8 cellular contexts compared by ENCODE assay signal in the genomic region with DNA sequence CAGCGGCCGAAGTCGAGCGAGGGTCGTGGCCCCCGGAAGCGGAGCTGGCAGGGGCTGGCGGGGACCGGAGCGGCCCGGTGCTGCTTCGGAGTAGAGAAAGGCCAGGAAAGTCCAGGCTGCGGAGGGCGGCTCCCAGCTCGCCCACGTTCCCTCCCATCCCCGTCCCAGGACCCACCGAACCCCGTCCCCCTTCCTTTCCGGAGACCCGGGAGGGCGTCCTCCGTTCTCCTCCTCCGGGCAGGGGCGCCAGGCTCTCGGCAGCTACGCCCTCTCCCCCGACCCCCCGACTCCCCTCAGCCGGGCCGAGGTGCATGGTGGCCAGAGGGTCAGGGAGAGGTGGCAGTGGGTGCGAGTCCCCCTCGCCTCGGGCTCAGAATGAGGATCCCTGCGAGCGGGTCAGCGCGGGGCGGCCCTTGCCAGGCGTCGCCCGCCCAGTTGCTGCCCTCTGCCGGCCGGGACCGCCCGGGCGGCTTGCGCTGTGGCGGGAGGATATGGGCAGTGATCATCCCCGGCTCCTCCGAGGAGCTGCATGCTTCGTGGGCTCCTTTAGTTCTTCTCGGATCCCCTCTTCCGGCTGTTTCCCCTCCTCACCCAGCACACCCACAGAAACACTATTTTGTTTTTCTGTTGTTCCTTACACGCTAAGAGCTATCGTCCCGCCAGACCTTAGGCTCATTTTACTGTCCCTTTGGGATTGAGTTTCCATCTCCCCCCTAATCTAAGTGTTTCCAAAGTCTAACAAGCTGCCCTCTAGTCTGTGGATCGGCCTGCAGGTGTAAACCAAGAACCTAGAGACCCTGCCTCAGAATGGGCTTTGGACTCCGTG. TPM values are rescaled to one million over a fixed set of nuclear protein-coding genes. Genes with fewer than 3 reads are reported as not detected.
DNase-seq lines count a peak whose midpoint lies in the region; ATAC-seq and TF ChIP-seq lines count a peak whose summit lies in the region.

No MANE protein-coding gene starts in this region.

- no peak for ATAC-seq in GM19455 (IDR thresholded peaks at IDR 0.05; ENCODE audit: unreplicated experiment)

- DNase-seq in NCI-H524 (lab: John Stamatoyannopoulos, UW), result peak; percentile 31 to 81
- no peak for DNase-seq in NCI-H524 treated with DMSO at 0.1 percent for 48 hours (lab: John Stamatoyannopoulos, UW)
- peak; percentile 4 for DNase-seq in NCI-H345 treated with DMSO at 0.1 percent for 48 hours (lab: John Stamatoyannopoulos, UW; ENCODE audit: unreplicated experiment)
- DNase-seq in activated naive CD4-positive, alpha-beta T cell treated with Interleukin-2 at 50 U/mL for 16 hours, result peak; percentile 40
- peak; percentile 88 for DNase-seq in glutamatergic neuron
- peak; percentile 51 to 66 for DNase-seq in thyroid gland

- peaks cover 8% of the 10 kb centered on the region for H3K9me3 ChIP-seq in neuron (ENCODE audit: low read length)
- no peaks in the 10 kb centered on the region for H3K9me3 ChIP-seq in thyroid gland

- H3K27ac Mint-ChIP-seq in glutamatergic neuron (ENCODE audit: unreplicated experiment), result no peak overlapping the region

- no peaks in the 10 kb centered on the region for H3K4me1 ChIP-seq in neuron (ENCODE audit: insufficient read depth, low read length)
- H3K4me1 ChIP-seq in thyroid gland, result peaks cover 11 to 15% of the 10 kb centered on the region in 2 donors

- peaks cover 5% of the 10 kb centered on the region for H3K9me3 Mint-ChIP-seq in glutamatergic neuron (ENCODE audit: unreplicated experiment)

- WGBS in thyroid gland, 2 donors, result 12 to 19% methylated on average over 17 to 25 of the region's 59 CpGs

- no peak overlapping the region for H3K27ac ChIP-seq in thyroid gland

- TF ChIP-seq CTCF in glutamatergic neuron (IDR thresholded peaks at IDR 0.05; ENCODE audit: partially characterized antibody, unreplicated experiment), result peak; percentile 77
- peak; percentile 44 to 91 (median 74) for TF ChIP-seq CTCF in thyroid gland (IDR thresholded peaks at IDR 0.05)

- peak overlapping the region; percentile 71 for H2AFZ ChIP-seq in neuron (ENCODE audit: low read depth, low read length)

- intact Hi-C loops in thyroid gland (cut with DNase I), result loop anchor here (5.0 kb wide), 1 partner anchor 199 kb away; no protein-coding TSS in a partner anchor

- H3K4me1 Mint-ChIP-seq in glutamatergic neuron (ENCODE audit: low read depth, unreplicated experiment), result no peaks in the 10 kb centered on the region

- peak overlapping the region; percentile 63 for H3K4me3 Mint-ChIP-seq in glutamatergic neuron (ENCODE audit: unreplicated experiment)

- H3K36me3 ChIP-seq in neuron (ENCODE audit: insufficient read depth, low read length), result no peaks in the 10 kb centered on the region
- no peaks in the 10 kb centered on the region for H3K36me3 ChIP-seq in thyroid gland

- H3K27me3 ChIP-seq in neuron (ENCODE audit: insufficient read depth, low read length), result peaks cover 76% of the 10 kb centered on the region
- H3K27me3 ChIP-seq in thyroid gland, result peaks cover 26% of the 10 kb centered on the region

- no peak for TF ChIP-seq POLR2A in thyroid gland (IDR thresholded peaks at IDR 0.05)

- peaks cover 14% of the 10 kb centered on the region for H3K27me3 Mint-ChIP-seq in glutamatergic neuron (ENCODE audit: unreplicated experiment)

- H3K36me3 Mint-ChIP-seq in glutamatergic neuron (ENCODE audit: unreplicated experiment), result no peaks in the 10 kb centered on the region

- H3K4me3 ChIP-seq in neuron (ENCODE audit: low read length), result peak overlapping the region; percentile 18
- peak overlapping the region; percentile 2 to 28 (median 17) for H3K4me3 ChIP-seq in thyroid gland (replicated peaks in 1 of 3)

RNA-seq across cellular contexts. Expression of a gene that starts 0.7 kb away (rescaled TPM):
- total RNA-seq in glutamatergic neuron (ENCODE audit: unreplicated experiment) (not detected), thyroid gland (10 to 100 TPM in 1 of 4 donors, 1 to 10 TPM in 2, under 1 TPM in 1; 0.98 to 12.4 (median 7.3) TPM)
